Comparison of ENCODE assay signal across 1 cellular context in genomic region chr5:128035689-128036088, GRCh38.
A peak's percentile ranks its signal among the peaks of the same experiment; 100 is the strongest.
TF ChIP-seq lines count a peak whose summit lies in the region.

No MANE protein-coding gene starts in this region.

TF ChIP-seq in K562, 482 proteins besides CTCF, POLR2A, EP300 and RAD21 (continued from another document):
- TF ChIP-seq CHD7 (IDR thresholded peaks at IDR 0.05; ENCODE audit: low read depth, low read length) (no peak), PBX2 (CRISPR knock-in tag; IDR thresholded peaks at IDR 0.05; ENCODE audit: low read depth) (no peak), PBX2 (tag; conservative IDR thresholded peaks at IDR 0.05; ENCODE audit: low read depth) (0 out of 2 replicates have a peak, but pooled peaks have one; percentile 33)
